10 cellular contexts compared by ENCODE assay signal in genomic region chr16:57093845-57094564, GRCh38. TPM values are rescaled to one million over a fixed set of nuclear protein-coding genes. Genes with fewer than 3 reads are reported as not detected.
DNase-seq lines count a peak whose midpoint lies in the region; ATAC-seq and TF ChIP-seq lines count a peak whose summit lies in the region.
"Had no signal": no experiment of that assay in that cellular context is flagged by ENCODE, and none has a peak within 500 bp of the region (broad histone marks: within the 10 kb centered on the region; RNA-seq: fewer than 3 reads in every experiment).

No MANE protein-coding gene starts in this region.

- no peak for TF ChIP-seq EP300 in upper lobe of left lung (IDR thresholded peaks at IDR 0.05)

- peaks cover 0 to 6% (median 0%) of the 10 kb centered on the region in 12 donors for H3K9me3 ChIP-seq in heart left ventricle
- no peaks in the 10 kb centered on the region for H3K9me3 ChIP-seq in right atrium auricular region
- H3K9me3 ChIP-seq in mucosa of rectum (ENCODE audit: control insufficient read depth in 2 of 2, low read length in 2 of 2), result no peaks in the 10 kb centered on the region
- no peaks in the 10 kb centered on the region for H3K9me3 ChIP-seq in upper lobe of left lung

- in situ Hi-C loops in brain microvascular endothelial cell (cut with HindIII; ENCODE audit: low pct_ligation_motif_present, low sequenced_read_pairs), result no loop called here

- H3K36me3 ChIP-seq in heart left ventricle (no peaks in the 10 kb centered on the region), right atrium auricular region (no peaks in the 10 kb centered on the region), brain microvascular endothelial cell (replicated peaks) (no peaks in the 10 kb centered on the region), mucosa of rectum (ENCODE audit: control insufficient read depth in 2 of 2, insufficient read depth in 2 of 2, low read length in 2 of 2) (peaks cover 2 to 5% of the 10 kb centered on the region in 2 donors), upper lobe of left lung (no peaks in the 10 kb centered on the region)
- H3K36me3 ChIP-seq: cardiac muscle cell had no signal

- TF ChIP-seq POLR2A in heart left ventricle (IDR thresholded peaks at IDR 0.05) (no peak), upper lobe of left lung (IDR thresholded peaks at IDR 0.05) (no peak)

- ATAC-seq in heart left ventricle, result peak in 1 of 4 donors; percentile 21
- ATAC-seq in upper lobe of left lung (ENCODE audit: low FRiP score in 2 of 2), result no peak

- WGBS in heart left ventricle, 4 donors, result 57 to 77% (median 68%) methylated on average over 12 to 16 of the region's 16 CpGs
- 50 to 54% methylated on average over 15 of the region's 16 CpGs for WGBS in upper lobe of left lung, 2 donors

- peaks cover 2 to 54% (median 17%) of the 10 kb centered on the region in 12 donors for H3K4me1 ChIP-seq in heart left ventricle
- H3K4me1 ChIP-seq in right atrium auricular region, result peaks cover 0 to 34% of the 10 kb centered on the region in 2 donors
- H3K4me1 ChIP-seq in mucosa of rectum (ENCODE audit: control insufficient read depth in 2 of 2, insufficient read depth in 2 of 2, low read length in 2 of 2), result peaks cover 14 to 25% of the 10 kb centered on the region in 2 donors
- H3K4me1 ChIP-seq in upper lobe of left lung, result peaks cover 33 to 57% (median 36%) of the 10 kb centered on the region in 4 donors

- peak overlapping the region; percentile 3 to 47 for H3K9ac ChIP-seq in mucosa of rectum (ENCODE audit: low read depth in 1 of 2, low read length in 2 of 2)

- peak overlapping the region in 10 of 12 donors; percentile 76 to 98 (median 89) for H3K4me3 ChIP-seq in heart left ventricle
- H3K4me3 ChIP-seq in right atrium auricular region, result peak overlapping the region in 1 of 2 donors; percentile 81
- peak overlapping the region; percentile 5 for H3K4me3 ChIP-seq in brain microvascular endothelial cell (ENCODE audit: low read depth, low read length)
- peak overlapping the region; percentile 70 to 74 for H3K4me3 ChIP-seq in mucosa of rectum (ENCODE audit: low read length in 2 of 2)
- peak overlapping the region; percentile 87 to 95 (median 88) for H3K4me3 ChIP-seq in upper lobe of left lung

- DNase-seq in heart left ventricle (peak in 3 of 5 donors; percentile 27 to 35 (median 31)), right atrium auricular region (ENCODE audit: low spot score) (no peak), brain microvascular endothelial cell (no peak), upper lobe of left lung (no peak), Kasumi-1 (lab: John Stamatoyannopoulos, UW) (no peak), OCI-M2 (lab: John Stamatoyannopoulos, UW; ENCODE audit: unreplicated experiment) (no peak), 8988T (no peak)
- DNase-seq: stimulated activated naive CD4-positive, alpha-beta T cell treated with Interleukin-2 at 50 U/mL for 16 hours had no signal

- intact Hi-C loops in heart left ventricle (cut with DNase I), result loop anchor here in 4 of 10 donors (5.0 to 10.0 kb wide), 3 partner anchors 51 to 151 kb away; partner anchors contain the start of gene ARL2BP (in 1 of the 4)

- H3K27me3 ChIP-seq in heart left ventricle (no peaks in the 10 kb centered on the region), right atrium auricular region (no peaks in the 10 kb centered on the region), brain microvascular endothelial cell (replicated peaks) (no peaks in the 10 kb centered on the region), mucosa of rectum (ENCODE audit: control insufficient read depth in 2 of 2, insufficient read depth in 2 of 2, low read length in 2 of 2) (no peaks in the 10 kb centered on the region), upper lobe of left lung (no peaks in the 10 kb centered on the region)
- H3K27me3 ChIP-seq: cardiac muscle cell had no signal

- H3K27ac ChIP-seq in heart left ventricle (peak overlapping the region in 3 of 12 donors; percentile 76 to 91 (median 90)), right atrium auricular region (peak overlapping the region in 1 of 2 donors; percentile 79), brain microvascular endothelial cell (no peak overlapping the region), mucosa of rectum (ENCODE audit: low read depth in 2 of 2, low read length in 2 of 2) (peak overlapping the region in 1 of 2 donors; percentile 56), upper lobe of left lung (peak overlapping the region; percentile 84 to 96 (median 91))
- H3K27ac ChIP-seq: cardiac muscle cell had no signal

- no peak for TF ChIP-seq CTCF in heart left ventricle (IDR thresholded peaks at IDR 0.05)
- no peak for TF ChIP-seq CTCF in right atrium auricular region (IDR thresholded peaks at IDR 0.05)
- no peak for TF ChIP-seq CTCF in brain microvascular endothelial cell (IDR thresholded peaks at IDR 0.05; ENCODE audit: low read depth, low read length, missing control alignments)
- no peak for TF ChIP-seq CTCF in upper lobe of left lung (IDR thresholded peaks at IDR 0.05)

RNA-seq across cellular contexts. Expression of gene CPNE2, which starts 1.6 kb away (rescaled TPM):
- total RNA-seq in heart left ventricle (10 to 100 TPM in 6 of 9 donors, 1 to 10 TPM in 3; 7.2 to 23.6 (median 11.9) TPM), right atrium auricular region (10 to 100 TPM; 16.0 to 26.1 TPM), upper lobe of left lung (10 to 100 TPM; 39.4 to 58.7 (median 53.1) TPM)
- 10 to 100 TPM; 18.8 to 20.4 TPM for polyA plus RNA-seq in heart left ventricle

Comparison
In these comparisons a context has a peak if more than half of its experiments do, and no peak if none do; other contexts are left out.
1. DNase-seq: peak in heart left ventricle (3 of 5); none in right atrium auricular region (single experiment), brain microvascular endothelial cell (single experiment), upper lobe of left lung (0 of 2), Kasumi-1 (0 of 2), OCI-M2 (single experiment) and 8988T (single experiment).